ENCODE assay signal across 27 cellular contexts in genomic region chr3:52024765-52025452, GRCh38. TPM values are rescaled to one million over a fixed set of nuclear protein-coding genes. Genes with fewer than 3 reads are reported as not detected.
A peak's percentile ranks its signal among the peaks of the same experiment; 100 is the strongest.
DNase-seq lines count a peak whose midpoint lies in the region; ATAC-seq and TF ChIP-seq lines count a peak whose summit lies in the region.
"Had no signal": no experiment of that assay in that cellular context is flagged by ENCODE, and none has a peak within 500 bp of the region (broad histone marks: within the 10 kb centered on the region; RNA-seq: fewer than 3 reads in every experiment).

No MANE protein-coding gene starts in this region.

- no peak overlapping the region for H3K27ac ChIP-seq in CD4-positive, CD25-positive, alpha-beta regulatory T cell (ENCODE audit: insufficient read depth, low read length, poor library complexity, severe bottlenecking)
- H3K27ac ChIP-seq in right cardiac atrium (ENCODE audit: low read length), result peak overlapping the region; percentile 98
- H3K27ac ChIP-seq: colonic mucosa, epithelial cell of prostate had no signal

- no peaks in the 10 kb centered on the region for H3K27me3 ChIP-seq in CD4-positive, CD25-positive, alpha-beta regulatory T cell (ENCODE audit: control insufficient read depth, insufficient read depth, low read length)
- no peaks in the 10 kb centered on the region for H3K27me3 ChIP-seq in right cardiac atrium (ENCODE audit: control insufficient read depth, insufficient read depth)
- H3K27me3 ChIP-seq: breast epithelium, colonic mucosa had no signal

- no peaks in the 10 kb centered on the region for H3K9me3 Mint-ChIP-seq in CD4-positive, CD25-positive, alpha-beta regulatory T cell
- H3K9me3 Mint-ChIP-seq in activated T-helper 17 cell treated with anti-CD3 and anti-CD28 coated beads, Interleukin-2, amount 50 U/mL, for 72 hours, result no peaks in the 10 kb centered on the region
- no peaks in the 10 kb centered on the region for H3K9me3 Mint-ChIP-seq in stimulated activated effector memory CD8-positive, alpha-beta T cell treated with anti-CD3 and anti-CD28 coated beads, Interleukin-12 subunit alpha, Interleukin-12 subunit beta, amount 100 ng/mL, for 72 hours
- no peaks in the 10 kb centered on the region for H3K9me3 Mint-ChIP-seq in progenitor cell of endocrine pancreas (ENCODE audit: low read depth)
- no peaks in the 10 kb centered on the region for H3K9me3 Mint-ChIP-seq in natural killer cell treated with Interleukin-12 subunit alpha and Interleukin-12 subunit beta and Interleukin-15 and Interleukin-18, amount 100 ng/mL, for 72 hours
- H3K9me3 Mint-ChIP-seq: activated CD4-positive, alpha-beta T cell treated with anti-CD3 and anti-CD28 coated beads, Interleukin-2, amount 10 ng/mL, durations not matched to agents 24 days and 14 days; activated naive CD4-positive, alpha-beta T cell treated with anti-CD3 and anti-CD28 coated beads, Interleukin-2, amount 50 U/mL, for 72 hours; GM23338; naive B cell; WTC11 had no signal

- H3K27ac Mint-ChIP-seq in CD4-positive, CD25-positive, alpha-beta regulatory T cell, result peak overlapping the region in 2 of 3 donors; percentile 15 to 69
- peak overlapping the region; percentile 23 for H3K27ac Mint-ChIP-seq in activated T-helper 17 cell treated with anti-CD3 and anti-CD28 coated beads, Interleukin-2, amount 50 U/mL, for 72 hours
- peak overlapping the region; percentile 5 for H3K27ac Mint-ChIP-seq in stimulated activated effector memory CD8-positive, alpha-beta T cell treated with anti-CD3 and anti-CD28 coated beads, Interleukin-12 subunit alpha, Interleukin-12 subunit beta, amount 100 ng/mL, for 72 hours
- no peak overlapping the region for H3K27ac Mint-ChIP-seq in progenitor cell of endocrine pancreas
- H3K27ac Mint-ChIP-seq in natural killer cell treated with Interleukin-12 subunit alpha and Interleukin-12 subunit beta and Interleukin-15 and Interleukin-18, amount 100 ng/mL, for 72 hours, result peak overlapping the region in 1 of 2 donors; percentile 28
- H3K27ac Mint-ChIP-seq: activated CD4-positive, alpha-beta T cell treated with anti-CD3 and anti-CD28 coated beads, Interleukin-2, amount 10 ng/mL, durations not matched to agents 24 days and 14 days; GM23338; WTC11 had no signal

- intact Hi-C loops in right cardiac atrium (cut with DNase I), result no loop called here

- no peaks in the 10 kb centered on the region for H3K36me3 ChIP-seq in CD4-positive, CD25-positive, alpha-beta regulatory T cell (ENCODE audit: control insufficient read depth, insufficient read depth, low read length)
- H3K36me3 ChIP-seq: breast epithelium, colonic mucosa had no signal

- H3K4me3 Mint-ChIP-seq in CD4-positive, CD25-positive, alpha-beta regulatory T cell, result no peak overlapping the region
- peak overlapping the region; percentile 15 for H3K4me3 Mint-ChIP-seq in activated T-helper 17 cell treated with anti-CD3 and anti-CD28 coated beads, Interleukin-2, amount 50 U/mL, for 72 hours
- H3K4me3 Mint-ChIP-seq in stimulated activated effector memory CD8-positive, alpha-beta T cell treated with anti-CD3 and anti-CD28 coated beads, Interleukin-12 subunit alpha, Interleukin-12 subunit beta, amount 100 ng/mL, for 72 hours, result no peak overlapping the region
- no peak overlapping the region for H3K4me3 Mint-ChIP-seq in progenitor cell of endocrine pancreas (ENCODE audit: low read depth)
- H3K4me3 Mint-ChIP-seq in natural killer cell treated with Interleukin-12 subunit alpha and Interleukin-12 subunit beta and Interleukin-15 and Interleukin-18, amount 100 ng/mL, for 72 hours, result no peak overlapping the region
- H3K4me3 Mint-ChIP-seq: activated CD4-positive, alpha-beta T cell treated with anti-CD3 and anti-CD28 coated beads, Interleukin-2, amount 10 ng/mL, durations not matched to agents 24 days and 14 days; GM23338; naive B cell; WTC11 had no signal

- H3K9me3 ChIP-seq in CD4-positive, CD25-positive, alpha-beta regulatory T cell (ENCODE audit: control insufficient read depth in 2 of 2, low read length in 2 of 2), result no peaks in the 10 kb centered on the region
- no peaks in the 10 kb centered on the region for H3K9me3 ChIP-seq in right cardiac atrium (ENCODE audit: control insufficient read depth, low read length)
- H3K9me3 ChIP-seq: breast epithelium, colonic mucosa had no signal

- H3K27me3 Mint-ChIP-seq in CD4-positive, CD25-positive, alpha-beta regulatory T cell, result peaks cover 15% of the 10 kb centered on the region
- H3K27me3 Mint-ChIP-seq in activated T-helper 17 cell treated with anti-CD3 and anti-CD28 coated beads, Interleukin-2, amount 50 U/mL, for 72 hours, result no peaks in the 10 kb centered on the region
- H3K27me3 Mint-ChIP-seq in progenitor cell of endocrine pancreas, result peaks cover 10% of the 10 kb centered on the region
- no peaks in the 10 kb centered on the region for H3K27me3 Mint-ChIP-seq in natural killer cell treated with Interleukin-12 subunit alpha and Interleukin-12 subunit beta and Interleukin-15 and Interleukin-18, amount 100 ng/mL, for 72 hours
- H3K27me3 Mint-ChIP-seq: activated CD4-positive, alpha-beta T cell treated with anti-CD3 and anti-CD28 coated beads, Interleukin-2, amount 10 ng/mL, durations not matched to agents 24 days and 14 days had no signal

- no peak for TF ChIP-seq CTCF in progenitor cell of endocrine pancreas (IDR thresholded peaks at IDR 0.05; ENCODE audit: unreplicated experiment)

- peaks cover 0 to 12% (median 4%) of the 10 kb centered on the region in 4 donors for H3K4me1 Mint-ChIP-seq in CD4-positive, CD25-positive, alpha-beta regulatory T cell
- H3K4me1 Mint-ChIP-seq in activated T-helper 17 cell treated with anti-CD3 and anti-CD28 coated beads, Interleukin-2, amount 50 U/mL, for 72 hours, result peaks cover 17% of the 10 kb centered on the region
- H3K4me1 Mint-ChIP-seq in stimulated activated effector memory CD8-positive, alpha-beta T cell treated with anti-CD3 and anti-CD28 coated beads, Interleukin-12 subunit alpha, Interleukin-12 subunit beta, amount 100 ng/mL, for 72 hours, result peaks cover 17% of the 10 kb centered on the region
- peaks cover 2% of the 10 kb centered on the region for H3K4me1 Mint-ChIP-seq in progenitor cell of endocrine pancreas (ENCODE audit: low read depth)
- H3K4me1 Mint-ChIP-seq in natural killer cell treated with Interleukin-12 subunit alpha and Interleukin-12 subunit beta and Interleukin-15 and Interleukin-18, amount 100 ng/mL, for 72 hours (ENCODE audit: low read depth in 2 of 2), result peaks cover 0 to 2% of the 10 kb centered on the region in 2 donors

- H3K4me1 ChIP-seq in CD4-positive, CD25-positive, alpha-beta regulatory T cell (ENCODE audit: control insufficient read depth, insufficient read depth, low read length, poor library complexity, severe bottlenecking), result no peaks in the 10 kb centered on the region
- H3K4me1 ChIP-seq in right cardiac atrium (ENCODE audit: control insufficient read depth, insufficient read depth, low read length), result peaks cover 47% of the 10 kb centered on the region
- H3K4me1 ChIP-seq: breast epithelium, colonic mucosa had no signal

- DNase-seq in CD4-positive, CD25-positive, alpha-beta regulatory T cell, result peak in 1 of 3 donors; percentile 11
- peak in 1 of 3 donors; percentile 13 for DNase-seq in right cardiac atrium
- no peak for DNase-seq in stimulated activated effector memory CD8-positive, alpha-beta T cell treated with anti-CD3 and anti-CD28 coated beads, Interleukin-12 subunit alpha, Interleukin-12 subunit beta, amount 100 ng/mL, for 72 hours (ENCODE audit: low spot score in 2 of 2)
- no peak for DNase-seq in progenitor cell of endocrine pancreas (ENCODE audit: low spot score, unreplicated experiment)
- no peak for DNase-seq in natural killer cell treated with Interleukin-12 subunit alpha and Interleukin-12 subunit beta and Interleukin-15 and Interleukin-18, amount 100 ng/mL, for 72 hours (ENCODE audit: low spot score)
- DNase-seq in H4 (ENCODE audit: low spot score), result no peak
- DNase-seq: activated CD4-positive, alpha-beta T cell treated with anti-CD3 and anti-CD28 coated beads, Interleukin-2, amount 10 ng/mL, durations not matched to agents 24 days and 14 days; activated effector memory CD4-positive, alpha-beta T cell treated with Interleukin-2 at 50 U/mL for 16 hours; amygdala; colonic mucosa; effector CD4-positive, alpha-beta T cell; EL; midbrain; naive B cell; NCI-H1048; NCI-H2107; occipital lobe; SIG-M5; stimulated activated naive CD4-positive, alpha-beta T cell treated with Interleukin-2 at 50 U/mL for 16 hours; T1000 had no signal

- WGBS in right cardiac atrium, result 70% methylated on average over 6 of the region's 6 CpGs

- H3K36me3 Mint-ChIP-seq in CD4-positive, CD25-positive, alpha-beta regulatory T cell, result no peaks in the 10 kb centered on the region
- no peaks in the 10 kb centered on the region for H3K36me3 Mint-ChIP-seq in activated T-helper 17 cell treated with anti-CD3 and anti-CD28 coated beads, Interleukin-2, amount 50 U/mL, for 72 hours (ENCODE audit: low read depth)
- H3K36me3 Mint-ChIP-seq in stimulated activated effector memory CD8-positive, alpha-beta T cell treated with anti-CD3 and anti-CD28 coated beads, Interleukin-12 subunit alpha, Interleukin-12 subunit beta, amount 100 ng/mL, for 72 hours, result no peaks in the 10 kb centered on the region
- H3K36me3 Mint-ChIP-seq in progenitor cell of endocrine pancreas (ENCODE audit: insufficient read depth), result no peaks in the 10 kb centered on the region
- H3K36me3 Mint-ChIP-seq in natural killer cell treated with Interleukin-12 subunit alpha and Interleukin-12 subunit beta and Interleukin-15 and Interleukin-18, amount 100 ng/mL, for 72 hours, result no peaks in the 10 kb centered on the region
- H3K36me3 Mint-ChIP-seq: activated naive CD4-positive, alpha-beta T cell treated with anti-CD3 and anti-CD28 coated beads, Interleukin-2, amount 50 U/mL, for 72 hours; naive B cell; WTC11 had no signal

- ATAC-seq in CD4-positive, CD25-positive, alpha-beta regulatory T cell (ENCODE audit: low read depth in 2 of 2), result no peak
- ATAC-seq in activated T-helper 17 cell treated with anti-CD3 and anti-CD28 coated beads, Interleukin-2, amount 50 U/mL, for 72 hours (replicated peaks), result no peak
- peak in 1 of 2 donors; percentile 2 for ATAC-seq in right cardiac atrium
- no peak for ATAC-seq in stimulated activated effector memory CD8-positive, alpha-beta T cell treated with anti-CD3 and anti-CD28 coated beads, Interleukin-12 subunit alpha, Interleukin-12 subunit beta, amount 100 ng/mL, for 72 hours
- ATAC-seq in natural killer cell treated with Interleukin-12 subunit alpha and Interleukin-12 subunit beta and Interleukin-15 and Interleukin-18, amount 100 ng/mL, for 72 hours, result no peak
- ATAC-seq: activated naive CD4-positive, alpha-beta T cell treated with anti-CD3 and anti-CD28 coated beads, Interleukin-2, amount 50 U/mL, for 72 hours; GM23338; WTC11 had no signal

- no peak overlapping the region for H3K4me3 ChIP-seq in CD4-positive, CD25-positive, alpha-beta regulatory T cell (ENCODE audit: low read depth, low read length)
- H3K4me3 ChIP-seq in right cardiac atrium (ENCODE audit: low read length), result no peak overlapping the region
- H3K4me3 ChIP-seq: breast epithelium, colonic mucosa, GM23338, skin epidermis had no signal

RNA-seq across cellular contexts. Expression of gene RPL29, which starts 29.2 kb away (rescaled TPM):
- 1,128 TPM for total RNA-seq in CD4-positive, CD25-positive, alpha-beta regulatory T cell
- polyA plus RNA-seq in CD4-positive, CD25-positive, alpha-beta regulatory T cell, result 1,000 to 10,000 TPM; 1,236 to 1,661 (median 1,413) TPM
- 1,000 to 10,000 TPM; 1,433 to 1,498 TPM for total RNA-seq in activated T-helper 17 cell treated with anti-CD3 and anti-CD28 coated beads, Interleukin-2, amount 50 U/mL, for 72 hours
- total RNA-seq in right cardiac atrium (100 to 1,000 TPM; 548 to 675 (median 643) TPM), progenitor cell of endocrine pancreas (1,205 and 1,236 TPM in 2 replicates)
- polyA plus RNA-seq in right cardiac atrium, result 1,285 TPM
- 100 to 1,000 TPM; 598 to 910 TPM for total RNA-seq in natural killer cell treated with Interleukin-12 subunit alpha and Interleukin-12 subunit beta and Interleukin-15 and Interleukin-18, amount 100 ng/mL, for 72 hours
- total RNA-seq in H4 (2014; rRNA removed; shearing (Covaris generic)), result 1,303 and 1,313 TPM in 2 replicates

RNA-seq across cellular contexts. Expression of gene DUSP7, which starts 31.5 kb away (rescaled TPM):
- total RNA-seq in CD4-positive, CD25-positive, alpha-beta regulatory T cell, result 12.7 TPM
- polyA plus RNA-seq in CD4-positive, CD25-positive, alpha-beta regulatory T cell, result 1 to 10 TPM; 3.0 to 3.7 (median 3.5) TPM
- 10 to 100 TPM; 19.3 to 25.1 TPM for total RNA-seq in activated T-helper 17 cell treated with anti-CD3 and anti-CD28 coated beads, Interleukin-2, amount 50 U/mL, for 72 hours
- 10 to 100 TPM; 27.2 to 39.9 (median 36.2) TPM for total RNA-seq in right cardiac atrium
- 18.1 TPM for polyA plus RNA-seq in right cardiac atrium
- 10.1 and 10.3 TPM in 2 replicates for total RNA-seq in progenitor cell of endocrine pancreas
- 10 to 100 TPM; 19.4 to 31.0 TPM for total RNA-seq in natural killer cell treated with Interleukin-12 subunit alpha and Interleukin-12 subunit beta and Interleukin-15 and Interleukin-18, amount 100 ng/mL, for 72 hours
- total RNA-seq in H4 (2014; rRNA removed; shearing (Covaris generic)), result 4.3 and 6.2 TPM in 2 replicates

RNA-seq across cellular contexts. Expression of gene ACY1, which starts 41.6 kb away (rescaled TPM):
- total RNA-seq in CD4-positive, CD25-positive, alpha-beta regulatory T cell, result 6.7 TPM
- 10 to 100 TPM in 3 of 4 donors, 1 to 10 TPM in 1; 6.4 to 14.7 (median 11.3) TPM for polyA plus RNA-seq in CD4-positive, CD25-positive, alpha-beta regulatory T cell
- 10 to 100 TPM; 39.5 to 49.9 TPM for total RNA-seq in activated T-helper 17 cell treated with anti-CD3 and anti-CD28 coated beads, Interleukin-2, amount 50 U/mL, for 72 hours
- total RNA-seq in right cardiac atrium, result 10 to 100 TPM; 18.4 to 27.2 (median 20.6) TPM
- 19.6 TPM for polyA plus RNA-seq in right cardiac atrium
- 38.0 and 43.0 TPM in 2 replicates for total RNA-seq in progenitor cell of endocrine pancreas
- total RNA-seq in natural killer cell treated with Interleukin-12 subunit alpha and Interleukin-12 subunit beta and Interleukin-15 and Interleukin-18, amount 100 ng/mL, for 72 hours, result 10 to 100 TPM; 22.4 to 42.6 TPM
- 35.6 and 41.7 TPM in 2 replicates for total RNA-seq in H4 (2014; rRNA removed; shearing (Covaris generic))

RNA-seq across cellular contexts. Expression of gene ABHD14A, which starts 50.0 kb away (rescaled TPM):
- total RNA-seq in CD4-positive, CD25-positive, alpha-beta regulatory T cell, result 12.7 TPM
- polyA plus RNA-seq in CD4-positive, CD25-positive, alpha-beta regulatory T cell, result 100 to 1,000 TPM in 2 of 4 donors, 10 to 100 TPM in 2; 91.0 to 137 (median 105) TPM
- total RNA-seq in activated T-helper 17 cell treated with anti-CD3 and anti-CD28 coated beads, Interleukin-2, amount 50 U/mL, for 72 hours, result 10 to 100 TPM; 10.5 to 11.1 TPM
- total RNA-seq in right cardiac atrium (10 to 100 TPM; 19.9 to 25.9 (median 23.2) TPM), progenitor cell of endocrine pancreas (16.4 and 19.4 TPM in 2 replicates)
- polyA plus RNA-seq in right cardiac atrium, result 43.3 TPM
- 10 to 100 TPM in 1 of 2 donors, 1 to 10 TPM in 1; 8.7 to 13.1 TPM for total RNA-seq in natural killer cell treated with Interleukin-12 subunit alpha and Interleukin-12 subunit beta and Interleukin-15 and Interleukin-18, amount 100 ng/mL, for 72 hours
- total RNA-seq in H4 (2014; rRNA removed; shearing (Covaris generic)), result 8.0 and 13.9 TPM in 2 replicates

RNA-seq across cellular contexts. Expression of gene ABHD14B, which starts 51.1 kb away (rescaled TPM):
- total RNA-seq in CD4-positive, CD25-positive, alpha-beta regulatory T cell, result 45.1 TPM
- 10 to 100 TPM; 60.3 to 86.1 (median 78.8) TPM for polyA plus RNA-seq in CD4-positive, CD25-positive, alpha-beta regulatory T cell
- total RNA-seq in activated T-helper 17 cell treated with anti-CD3 and anti-CD28 coated beads, Interleukin-2, amount 50 U/mL, for 72 hours, result 10 to 100 TPM; 34.4 to 42.0 TPM
- total RNA-seq in right cardiac atrium (10 to 100 TPM; 14.8 to 23.3 (median 18.5) TPM), progenitor cell of endocrine pancreas (13.7 and 14.4 TPM in 2 replicates)
- 22.7 TPM for polyA plus RNA-seq in right cardiac atrium
- total RNA-seq in natural killer cell treated with Interleukin-12 subunit alpha and Interleukin-12 subunit beta and Interleukin-15 and Interleukin-18, amount 100 ng/mL, for 72 hours, result 10 to 100 TPM; 28.0 to 33.2 TPM
- total RNA-seq in H4 (2014; rRNA removed; shearing (Covaris generic)), result 3.2 and 12.5 TPM in 2 replicates
